13 cellular contexts compared by ENCODE assay signal in the genomic region with DNA sequence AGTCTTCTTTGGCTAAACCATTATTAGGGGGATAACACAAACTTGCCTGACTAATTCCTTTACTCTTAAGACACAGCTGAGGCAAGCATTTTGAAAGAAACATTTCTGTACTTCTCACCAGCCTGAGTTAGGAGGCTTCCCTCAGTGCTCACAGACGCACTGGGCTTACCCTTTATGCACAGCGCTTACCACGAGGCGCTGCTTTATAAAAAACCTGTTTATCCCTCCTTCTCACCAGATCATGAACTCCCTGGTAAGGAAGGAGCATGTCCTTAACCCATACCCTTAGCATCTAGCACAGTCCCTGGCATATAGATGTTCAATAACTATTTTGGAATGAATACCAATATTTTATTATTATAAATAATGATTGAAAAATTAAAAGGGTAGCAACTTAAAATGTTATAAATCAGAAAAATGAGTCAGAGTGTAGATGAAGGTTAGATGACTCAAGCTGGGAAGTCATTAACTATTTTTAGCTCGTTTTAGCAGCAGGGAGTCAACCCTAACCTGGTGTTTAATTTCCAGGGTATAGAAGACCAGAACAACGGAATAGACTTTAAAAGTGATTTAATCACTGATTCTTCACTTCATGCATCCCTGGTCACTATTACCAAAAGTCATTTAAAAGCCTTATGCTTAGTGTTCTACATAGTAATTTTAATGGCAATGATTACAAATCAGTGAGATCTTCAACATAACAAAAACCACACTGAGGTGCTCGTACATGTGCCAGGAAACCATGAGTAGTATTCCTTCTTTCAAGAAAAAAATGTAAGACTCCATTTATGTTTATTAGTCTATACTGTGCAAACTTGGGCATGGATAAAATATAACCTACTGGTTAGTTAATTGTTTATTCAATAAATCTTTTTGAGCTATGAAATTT. TPM values are rescaled to one million over a fixed set of nuclear protein-coding genes. Genes with fewer than 3 reads are reported as not detected.
DNase-seq lines count a peak whose midpoint lies in the region; ATAC-seq and TF ChIP-seq lines count a peak whose summit lies in the region.
"Had no signal": no experiment of that assay in that cellular context is flagged by ENCODE, and none has a peak within 500 bp of the region (broad histone marks: within the 10 kb centered on the region; RNA-seq: fewer than 3 reads in every experiment).

No MANE protein-coding gene starts in this region.

- H3K27me3 ChIP-seq in psoas muscle (ENCODE audit: insufficient read depth in 3 of 3, low read length in 2 of 3), result no peaks in the 10 kb centered on the region

- no peak overlapping the region for H3K4me3 Mint-ChIP-seq in activated naive CD8-positive, alpha-beta T cell treated with anti-CD3 and anti-CD28 coated beads, Interleukin-2, amount 50 U/mL, for 24 hours
- H3K4me3 Mint-ChIP-seq: activated CD4-positive, alpha-beta T cell treated with anti-CD3 and anti-CD28 coated beads, Interleukin-2, amount 10 ng/mL, durations not matched to agents 24 days and 14 days had no signal

- peaks cover 5% of the 10 kb centered on the region for H3K4me1 Mint-ChIP-seq in activated naive CD8-positive, alpha-beta T cell treated with anti-CD3 and anti-CD28 coated beads, Interleukin-2, amount 50 U/mL, for 24 hours

- TF ChIP-seq CTCF in epithelial cell of proximal tubule (conservative IDR thresholded peaks at IDR 0.05; ENCODE audit: low read depth, low read length) (no peak), psoas muscle (IDR thresholded peaks at IDR 0.05) (no peak)

- H3K4me1 ChIP-seq in psoas muscle, result peaks cover 27% of the 10 kb centered on the region

- no peaks in the 10 kb centered on the region for H3K9me3 Mint-ChIP-seq in activated naive CD8-positive, alpha-beta T cell treated with anti-CD3 and anti-CD28 coated beads, Interleukin-2, amount 50 U/mL, for 24 hours
- H3K9me3 Mint-ChIP-seq: activated CD4-positive, alpha-beta T cell treated with anti-CD3 and anti-CD28 coated beads, Interleukin-2, amount 10 ng/mL, durations not matched to agents 24 days and 14 days had no signal

- H3K27me3 Mint-ChIP-seq in activated naive CD8-positive, alpha-beta T cell treated with anti-CD3 and anti-CD28 coated beads, Interleukin-2, amount 50 U/mL, for 24 hours, result peaks cover 45% of the 10 kb centered on the region

- H3K27ac Mint-ChIP-seq in activated naive CD8-positive, alpha-beta T cell treated with anti-CD3 and anti-CD28 coated beads, Interleukin-2, amount 50 U/mL, for 24 hours, result no peak overlapping the region
- H3K27ac Mint-ChIP-seq: activated CD4-positive, alpha-beta T cell treated with anti-CD3 and anti-CD28 coated beads, Interleukin-2, amount 10 ng/mL, durations not matched to agents 24 days and 14 days had no signal

- no peaks in the 10 kb centered on the region for H3K36me3 Mint-ChIP-seq in activated naive CD8-positive, alpha-beta T cell treated with anti-CD3 and anti-CD28 coated beads, Interleukin-2, amount 50 U/mL, for 24 hours (ENCODE audit: low read depth)

- 23 to 46% (median 25%) methylated on average over 7 of the region's 7 CpGs for WGBS in psoas muscle, 3 donors

- no peak overlapping the region for H3K4me3 ChIP-seq in epithelial cell of proximal tubule (ENCODE audit: low read depth, low read length)
- H3K4me3 ChIP-seq in psoas muscle, result peak overlapping the region; percentile 11
- H3K4me3 ChIP-seq: coronary artery, lung had no signal

- intact Hi-C loops in psoas muscle (cut with DNase I), result loop anchor here (5.0 to 10.0 kb wide), 5 partner anchors 63 to 618 kb away; partner anchors contain the start of gene HDDC2 (in 1 of the 2)

- H3K9me3 ChIP-seq in psoas muscle, result no peaks in the 10 kb centered on the region

- ATAC-seq in psoas muscle (peak; percentile 60 to 77 (median 66)), HG03378 (IDR thresholded peaks at IDR 0.05; ENCODE audit: unreplicated experiment) (no peak), GM21529 (IDR thresholded peaks at IDR 0.05; ENCODE audit: unreplicated experiment) (no peak), HG03039 (IDR thresholded peaks at IDR 0.05; ENCODE audit: unreplicated experiment) (no peak)
- ATAC-seq in activated naive CD8-positive, alpha-beta T cell treated with anti-CD3 and anti-CD28 coated beads, Interleukin-2, amount 50 U/mL, for 24 hours, result no peak

- peak overlapping the region; percentile 87 for H3K27ac ChIP-seq in psoas muscle
- H3K27ac ChIP-seq: coronary artery had no signal

- no peaks in the 10 kb centered on the region for H3K36me3 ChIP-seq in psoas muscle (ENCODE audit: insufficient read depth in 1 of 2, low read depth in 1 of 2)

- DNase-seq in GM03348 (ENCODE audit: low spot score) (peak; percentile 50), NCI-H69 (lab: John Stamatoyannopoulos, UW) (peak; percentile 90), epithelial cell of proximal tubule (ENCODE audit: low read depth) (peak; percentile 65), psoas muscle (no peak)
- no peak for DNase-seq in activated naive CD8-positive, alpha-beta T cell treated with anti-CD3 and anti-CD28 coated beads, Interleukin-2, amount 50 U/mL, for 24 hours
- DNase-seq: activated CD4-positive, alpha-beta T cell treated with anti-CD3 and anti-CD28 coated beads, Interleukin-2, amount 10 ng/mL, durations not matched to agents 24 days and 14 days; NCI-H1694; T-helper 1 cell had no signal

RNA-seq across cellular contexts. Expression of gene TPD52L1, which starts 4.1 kb away (rescaled TPM):
- total RNA-seq in epithelial cell of proximal tubule (54.3 and 67.3 TPM in 2 replicates), psoas muscle (100 to 1,000 TPM; 106 to 150 (median 136) TPM)
- polyA plus RNA-seq in psoas muscle, result 10 to 100 TPM; 51.8 to 98.6 (median 67.4) TPM
- total RNA-seq: activated CD4-positive, alpha-beta T cell treated with anti-CD3 and anti-CD28 coated beads, Interleukin-2, amount 10 ng/mL, durations not matched to agents 24 days and 14 days had no signal

Comparison
In these comparisons a context has a peak if more than half of its experiments do, and no peak if none do; other contexts are left out.
1. DNase-seq: peak in GM03348 (single experiment), NCI-H69 (single experiment) and epithelial cell of proximal tubule (single experiment); none in psoas muscle (0 of 2) and activated naive CD8-positive, alpha-beta T cell treated with anti-CD3 and anti-CD28 coated beads, Interleukin-2, amount 50 U/mL, for 24 hours (single experiment).
2. ATAC-seq: peak in psoas muscle (4 of 4); none in HG03378 (single experiment), activated naive CD8-positive, alpha-beta T cell treated with anti-CD3 and anti-CD28 coated beads, Interleukin-2, amount 50 U/mL, for 24 hours (single experiment), GM21529 (single experiment) and HG03039 (single experiment).